ENCODE assay signal across 1 cellular context in the genomic region with DNA sequence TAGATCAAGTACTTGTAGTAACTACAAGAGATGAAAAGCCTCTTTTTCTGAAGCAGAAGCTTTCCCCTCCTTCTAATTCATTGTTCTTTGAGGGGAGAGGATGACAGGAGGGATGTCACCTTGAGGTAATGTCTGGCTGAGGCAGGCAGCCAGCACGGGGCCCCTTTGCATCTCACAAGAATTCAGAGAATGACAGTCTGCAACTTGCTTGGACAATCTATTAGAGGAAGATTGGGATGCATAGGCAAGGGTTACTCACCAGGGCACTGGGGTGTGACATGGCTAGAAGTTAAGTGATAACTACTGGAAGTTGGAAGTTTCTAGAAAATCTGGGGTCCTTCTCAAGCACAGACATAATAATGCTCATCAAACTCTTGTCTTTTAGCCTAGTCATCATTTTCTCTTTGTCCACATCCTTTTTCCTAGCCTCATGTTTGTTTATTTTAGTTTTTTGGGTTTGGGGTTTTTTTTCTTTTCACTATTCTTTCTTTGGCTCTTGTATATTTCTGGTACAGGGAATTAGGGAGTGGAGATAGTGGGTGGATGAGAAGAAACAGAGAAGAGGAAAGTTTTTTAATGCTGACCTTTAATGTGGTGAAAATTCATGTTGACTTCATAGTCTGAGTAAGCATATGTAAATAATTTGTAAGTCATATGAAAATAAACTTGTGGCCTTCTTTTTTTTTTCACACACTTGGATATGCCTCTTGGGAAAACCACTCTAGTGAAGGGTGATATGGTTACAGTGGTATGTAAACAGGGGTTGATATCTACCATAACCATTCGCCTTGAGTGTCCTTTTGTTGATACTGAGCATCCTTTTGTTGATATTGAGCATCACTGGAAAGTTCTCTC.
TF ChIP-seq lines count a peak whose summit lies in the region.

No MANE protein-coding gene starts in this region.

TF ChIP-seq in K562, 482 proteins besides CTCF, POLR2A, EP300 and RAD21:
- TF ChIP-seq MAFG (tag; conservative IDR thresholded peaks at IDR 0.05) (peak; percentile 84), ZNF316 (IDR thresholded peaks at IDR 0.05) (peak; percentile 95), C11orf30 (IDR thresholded peaks at IDR 0.05; ENCODE audit: low read depth) (peak; percentile 89), GTF2F1 (IDR thresholded peaks at IDR 0.05; ENCODE audit: low read depth, low read length) (no peak), MAFK (IDR thresholded peaks at IDR 0.05; ENCODE audit: low read length) (peak; percentile 78), ZNF41 (CRISPR knock-in tag; conservative IDR thresholded peaks at IDR 0.05) (no peak), FOXJ3 (CRISPR knock-in tag; IDR thresholded peaks at IDR 0.05) (no peak), ASH1L (IDR thresholded peaks at IDR 0.05; ENCODE audit: borderline replicate concordance, low read depth, partially characterized antibody) (no peak), MAFF (IDR thresholded peaks at IDR 0.05; ENCODE audit: low read length) (peak; percentile 79), PYGO2 (tag; IDR thresholded peaks at IDR 0.05) (no peak), ZNF239 (CRISPR knock-in tag; IDR thresholded peaks at IDR 0.05) (no peak), FUS (optimal IDR thresholded peaks at IDR 0.05; ENCODE audit: low read depth, low read length) (no peak), ETV6 (IDR thresholded peaks at IDR 0.05; ENCODE audit: borderline replicate concordance in 1 of 2, low read depth in 2 of 2, low read length in 1 of 2) (no peak), ETV6 (CRISPR knock-in tag; IDR thresholded peaks at IDR 0.05; ENCODE audit: borderline replicate concordance) (no peak), XRCC5 (IDR thresholded peaks at IDR 0.05; ENCODE audit: low read depth, low read length) (no peak)
- TF ChIP-seq, protein P1, sequence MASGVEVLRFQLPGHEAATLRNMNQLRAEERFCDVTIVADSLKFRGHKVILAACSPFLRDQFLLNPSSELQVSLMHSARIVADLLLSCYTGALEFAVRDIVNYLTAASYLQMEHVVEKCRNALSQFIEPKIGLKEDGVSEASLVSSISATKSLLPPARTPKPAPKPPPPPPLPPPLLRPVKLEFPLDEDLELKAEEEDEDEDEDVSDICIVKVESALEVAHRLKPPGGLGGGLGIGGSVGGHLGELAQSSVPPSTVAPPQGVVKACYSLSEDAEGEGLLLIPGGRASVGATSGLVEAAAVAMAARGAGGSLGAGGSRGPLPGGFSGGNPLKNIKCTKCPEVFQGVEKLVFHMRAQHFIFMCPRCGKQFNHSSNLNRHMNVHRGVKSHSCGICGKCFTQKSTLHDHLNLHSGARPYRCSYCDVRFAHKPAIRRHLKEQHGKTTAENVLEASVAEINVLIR (CRISPR knock-in tag; IDR thresholded peaks at IDR 0.05), result no peak
